ENCODE assay signal across 1 cellular context in the genomic region with DNA sequence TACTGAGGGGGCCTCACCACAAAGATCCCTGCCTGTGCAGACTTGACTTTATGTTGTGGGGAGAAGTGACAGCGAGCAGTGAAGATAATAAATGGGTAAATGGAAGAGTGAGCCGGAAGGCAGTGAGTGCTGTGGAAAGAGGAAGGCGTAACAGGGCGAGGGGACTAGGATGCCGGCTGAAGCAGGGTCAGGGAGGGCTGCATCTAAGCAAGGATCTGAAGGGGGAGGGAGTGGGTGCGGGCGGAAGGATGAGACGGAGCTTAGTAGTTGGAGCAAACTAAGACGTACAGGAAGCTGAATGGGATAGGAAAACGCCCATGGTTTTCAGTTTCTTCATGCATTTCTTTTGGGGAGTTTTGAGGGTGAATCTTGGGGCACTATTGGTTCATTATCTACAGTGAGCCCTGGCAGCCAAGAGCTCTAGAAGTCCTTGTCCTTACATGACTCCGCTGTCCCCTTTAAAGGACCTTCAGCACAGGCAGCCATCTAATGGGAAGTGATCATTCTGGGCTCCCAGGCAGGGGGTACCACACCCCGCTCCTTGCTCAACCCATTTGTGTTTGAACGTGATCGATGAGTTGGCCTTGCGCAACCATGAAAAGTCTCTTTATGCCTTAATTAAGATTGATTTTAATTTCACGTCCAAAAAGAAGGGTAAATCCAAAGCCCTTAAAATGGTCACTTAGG.
A peak's percentile ranks its signal among the peaks of the same experiment; 100 is the strongest.
TF ChIP-seq lines count a peak whose summit lies in the region.

No MANE protein-coding gene starts in this region.

TF ChIP-seq in HepG2, 621 proteins besides CTCF, POLR2A, EP300 and RAD21:
- TF ChIP-seq ELF1 (CRISPR knock-in tag; IDR thresholded peaks at IDR 0.05) (no peak), CEBPB (IDR thresholded peaks at IDR 0.05; ENCODE audit: borderline replicate concordance, low read depth, low read length) (peak; percentile 84)
TF ChIP-seq in HepG2: peak in this region for 1.
